ENCODE assay signal across 16 cellular contexts in genomic region chr12:104788848-104789271, GRCh38.
DNase-seq lines count a peak whose midpoint lies in the region; ATAC-seq lines count a peak whose summit lies in the region.
"Had no signal": no experiment of that assay in that cellular context is flagged by ENCODE, and none has a peak within 500 bp of the region (broad histone marks: within the 10 kb centered on the region; RNA-seq: fewer than 3 reads in every experiment).

No MANE protein-coding gene starts in this region.

- no peak for ATAC-seq in effector memory CD8-positive, alpha-beta T cell (replicated peaks)
- ATAC-seq in HG03159 (IDR thresholded peaks at IDR 0.05; ENCODE audit: unreplicated experiment): no peak
- ATAC-seq: gastrocnemius medialis, natural killer cell, T-cell had no signal

- H3K36me3 ChIP-seq in HAP-1 (replicated peaks) (no peaks in the 10 kb centered on the region), iPS-18a (ENCODE audit: control insufficient read depth, low read depth, low read length) (no peaks in the 10 kb centered on the region)
- H3K36me3 ChIP-seq: gastrocnemius medialis, MG63, sigmoid colon had no signal

- H3K4me3 ChIP-seq in HAP-1 (no peak overlapping the region), iPS-18a (ENCODE audit: low read length) (no peak overlapping the region)
- H3K4me3 ChIP-seq: gastrocnemius medialis, MG63, sigmoid colon had no signal

- peaks cover 0 to 2% of the 10 kb centered on the region in 2 donors for H3K9me3 Mint-ChIP-seq in effector memory CD8-positive, alpha-beta T cell
- H3K9me3 Mint-ChIP-seq: natural killer cell, T-cell had no signal

- H3K9me3 ChIP-seq in HAP-1: no peaks in the 10 kb centered on the region
- no peaks in the 10 kb centered on the region for H3K9me3 ChIP-seq in iPS-18a (ENCODE audit: control insufficient read depth, low read depth, low read length)
- H3K9me3 ChIP-seq: gastrocnemius medialis, MG63, sigmoid colon had no signal

- in situ Hi-C loops in HAP-1 (cut with MboI; ENCODE audit: low sequenced_read_pairs): no loop called here

- no peaks in the 10 kb centered on the region for H3K36me3 Mint-ChIP-seq in effector memory CD8-positive, alpha-beta T cell (ENCODE audit: insufficient read depth)
- H3K36me3 Mint-ChIP-seq: natural killer cell, T-cell had no signal

- H3K27me3 Mint-ChIP-seq in effector memory CD8-positive, alpha-beta T cell: no peaks in the 10 kb centered on the region
- H3K27me3 Mint-ChIP-seq: T-cell had no signal

- H3K4me1 Mint-ChIP-seq in effector memory CD8-positive, alpha-beta T cell (ENCODE audit: low read depth in 2 of 2): peaks cover 4% of the 10 kb centered on the region in 2 donors

- H3K27ac Mint-ChIP-seq in effector memory CD8-positive, alpha-beta T cell: peak overlapping the region in 1 of 2 donors; percentile 26
- H3K27ac Mint-ChIP-seq: natural killer cell, T-cell had no signal

- H3K9ac ChIP-seq in iPS-18a (ENCODE audit: low read length): no peak overlapping the region

- no peak overlapping the region for H3K4me3 Mint-ChIP-seq in effector memory CD8-positive, alpha-beta T cell
- H3K4me3 Mint-ChIP-seq: natural killer cell, T-cell had no signal

- H3K27me3 ChIP-seq in HAP-1 (ENCODE audit: low read depth): no peaks in the 10 kb centered on the region
- H3K27me3 ChIP-seq in iPS-18a (ENCODE audit: control insufficient read depth, insufficient read depth, low read length): no peaks in the 10 kb centered on the region
- H3K27me3 ChIP-seq: gastrocnemius medialis, MG63, sigmoid colon had no signal

- H3K4me1 ChIP-seq in HAP-1: peaks cover 4% of the 10 kb centered on the region; the same call in 1 of the 2 replicates
- peaks cover 16% of the 10 kb centered on the region for H3K4me1 ChIP-seq in iPS-18a (ENCODE audit: control insufficient read depth, low read depth, low read length)

- H3K27ac ChIP-seq in iPS-18a (ENCODE audit: low read length): peak overlapping the region; percentile 51
- H3K27ac ChIP-seq: C4-2B, gastrocnemius medialis, sigmoid colon had no signal

- peak; percentile 45 for DNase-seq in CD1c-positive myeloid dendritic cell (ENCODE audit: extremely low spot score)
- DNase-seq in HAP-1 (ENCODE audit: low spot score in 2 of 2): peak; percentile 74 to 77
- peak; percentile 63 for DNase-seq in OCI-M1 (lab: John Stamatoyannopoulos, UW)
- DNase-seq in inferior parietal cortex (ENCODE audit: extremely low spot score): no peak
- no peak for DNase-seq in effector memory CD8-positive, alpha-beta T cell
- no peak for DNase-seq in D341Med (ENCODE audit: low spot score)
- DNase-seq: activated CD4-positive, alpha-beta T cell treated with anti-CD3 and anti-CD28 coated beads, Interleukin-2, amount 50 U/mL, for 48 hours; activated effector memory CD4-positive, alpha-beta T cell treated with Interleukin-2 at 50 U/mL for 16 hours; gastrocnemius medialis; MG63; natural killer cell; sigmoid colon; T-cell had no signal

Comparison
In these comparisons a context has a peak if more than half of its experiments do, and no peak if none do; other contexts are left out.
1. DNase-seq: peak in CD1c-positive myeloid dendritic cell (single experiment), HAP-1 (2 of 2) and OCI-M1 (single experiment); none in inferior parietal cortex (single experiment), effector memory CD8-positive, alpha-beta T cell (0 of 3) and D341Med (single experiment).